1 cellular context compared by ENCODE assay signal in genomic region chr7:139658919-139659675, GRCh38.
TF ChIP-seq lines count a peak whose summit lies in the region.

No MANE protein-coding gene starts in this region.

TF ChIP-seq in HepG2, 621 proteins besides CTCF, POLR2A, EP300 and RAD21 (continued from another document):
- TF ChIP-seq, protein P1, sequence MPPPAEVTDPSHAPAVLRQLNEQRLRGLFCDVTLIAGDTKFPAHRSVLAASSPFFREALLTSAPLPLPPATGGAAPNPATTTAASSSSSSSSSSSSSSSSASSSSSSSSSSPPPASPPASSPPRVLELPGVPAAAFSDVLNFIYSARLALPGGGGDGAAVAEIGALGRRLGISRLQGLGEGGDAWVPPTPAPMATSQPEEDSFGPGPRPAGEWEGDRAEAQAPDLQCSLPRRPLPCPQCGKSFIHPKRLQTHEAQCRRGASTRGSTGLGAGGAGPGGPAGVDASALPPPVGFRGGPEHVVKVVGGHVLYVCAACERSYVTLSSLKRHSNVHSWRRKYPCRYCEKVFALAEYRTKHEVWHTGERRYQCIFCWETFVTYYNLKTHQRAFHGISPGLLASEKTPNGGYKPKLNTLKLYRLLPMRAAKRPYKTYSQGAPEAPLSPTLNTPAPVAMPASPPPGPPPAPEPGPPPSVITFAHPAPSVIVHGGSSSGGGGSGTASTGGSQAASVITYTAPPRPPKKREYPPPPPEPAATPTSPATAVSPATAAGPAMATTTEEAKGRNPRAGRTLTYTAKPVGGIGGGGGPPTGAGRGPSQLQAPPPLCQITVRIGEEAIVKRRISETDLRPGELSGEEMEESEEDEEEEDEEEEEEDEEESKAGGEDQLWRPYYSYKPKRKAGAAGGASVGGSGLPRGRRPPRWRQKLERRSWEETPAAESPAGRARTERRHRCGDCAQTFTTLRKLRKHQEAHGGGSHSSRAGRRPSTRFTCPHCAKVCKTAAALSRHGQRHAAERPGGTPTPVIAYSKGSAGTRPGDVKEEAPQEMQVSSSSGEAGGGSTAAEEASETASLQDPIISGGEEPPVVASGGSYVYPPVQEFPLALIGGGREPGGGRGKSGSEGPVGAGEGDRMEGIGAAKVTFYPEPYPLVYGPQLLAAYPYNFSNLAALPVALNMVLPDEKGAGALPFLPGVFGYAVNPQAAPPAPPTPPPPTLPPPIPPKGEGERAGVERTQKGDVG (CRISPR knock-in tag; IDR thresholded peaks at IDR 0.05; ENCODE audit: borderline replicate concordance): no peak
- TF ChIP-seq ZNF747 (CRISPR knock-in tag; IDR thresholded peaks at IDR 0.05; ENCODE audit: borderline replicate concordance) (peak; percentile 33; the same call in 1 of the 2 replicates), GPN1 (CRISPR knock-in tag; IDR thresholded peaks at IDR 0.05; ENCODE audit: borderline replicate concordance) (no peak), ASH2L (IDR thresholded peaks at IDR 0.05; ENCODE audit: insufficient read length, low read depth, low read length) (peak; percentile 22), ZBTB26 (CRISPR knock-in tag; IDR thresholded peaks at IDR 0.05; ENCODE audit: borderline replicate concordance) (no peak), DNMT1 (CRISPR knock-in tag; IDR thresholded peaks at IDR 0.05) (no peak), ZNF768 (CRISPR knock-in tag; IDR thresholded peaks at IDR 0.05) (no peak), ZNF12 (CRISPR knock-in tag; IDR thresholded peaks at IDR 0.05) (peak; percentile 38; the same call in 1 of the 2 replicates)
- TF ChIP-seq, protein P2, sequence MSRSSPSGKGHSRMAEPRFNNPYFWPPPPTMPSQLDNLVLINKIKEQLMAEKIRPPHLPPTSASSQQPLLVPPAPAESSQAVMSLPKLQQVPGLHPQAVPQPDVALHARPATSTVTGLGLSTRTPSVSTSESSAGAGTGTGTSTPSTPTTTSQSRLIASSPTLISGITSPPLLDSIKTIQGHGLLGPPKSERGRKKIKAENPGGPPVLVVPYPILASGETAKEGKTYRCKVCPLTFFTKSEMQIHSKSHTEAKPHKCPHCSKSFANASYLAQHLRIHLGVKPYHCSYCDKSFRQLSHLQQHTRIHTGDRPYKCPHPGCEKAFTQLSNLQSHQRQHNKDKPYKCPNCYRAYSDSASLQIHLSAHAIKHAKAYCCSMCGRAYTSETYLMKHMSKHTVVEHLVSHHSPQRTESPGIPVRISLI (CRISPR knock-in tag; IDR thresholded peaks at IDR 0.05; ENCODE audit: borderline replicate concordance): peak; percentile 72; the same call in 1 of the 2 replicates
